ENCODE assay signal across 33 cellular contexts in the genomic region with DNA sequence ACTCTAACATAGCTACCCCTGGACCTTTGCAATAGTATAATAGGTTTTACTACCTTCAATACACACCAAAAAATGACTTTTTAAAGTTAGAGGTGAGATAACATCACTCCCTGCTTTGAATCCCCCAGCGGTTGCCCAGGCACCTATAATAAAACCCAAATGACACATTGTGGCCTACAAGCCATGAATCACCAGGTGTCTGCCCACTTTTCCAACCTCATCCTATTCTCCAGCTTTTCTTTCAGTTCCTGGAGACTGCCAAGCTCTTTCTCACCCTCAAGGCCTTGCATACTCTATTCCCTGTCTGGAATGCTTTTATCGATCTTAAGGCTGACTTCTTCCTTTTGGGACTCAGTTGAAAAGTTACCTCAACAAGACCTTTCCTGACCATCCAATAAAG. TPM values are rescaled to one million over a fixed set of nuclear protein-coding genes. Genes with fewer than 3 reads are reported as not detected.
DNase-seq lines count a peak whose midpoint lies in the region; ATAC-seq and TF ChIP-seq lines count a peak whose summit lies in the region.
"Had no signal": no experiment of that assay in that cellular context is flagged by ENCODE, and none has a peak within 500 bp of the region (broad histone marks: within the 10 kb centered on the region; RNA-seq: fewer than 3 reads in every experiment).

No MANE protein-coding gene starts in this region.

- H3K36me3 Mint-ChIP-seq in MCF 10A (ENCODE audit: insufficient read depth, unreplicated experiment) = no peaks in the 10 kb centered on the region
- no peaks in the 10 kb centered on the region for H3K36me3 Mint-ChIP-seq in T-cell
- H3K36me3 Mint-ChIP-seq: activated naive CD4-positive, alpha-beta T cell treated with anti-CD3 and anti-CD28 coated beads, Interleukin-2, amount 10 ng/mL, durations not matched to agents 7 days and 5 days; stimulated activated naive B cell treated with anti-CD40 and anti-IgM and Interleukin-4, amounts not matched to agents 10 μg/mL and 1 μg/mL and 100 μg/mL, for 72 hours had no signal

- H3K27me3 ChIP-seq in breast epithelium = no peaks in the 10 kb centered on the region
- H3K27me3 ChIP-seq: cardiac muscle cell, MG63, upper lobe of left lung had no signal

- DNase-seq in MCF 10A (ENCODE audit: unreplicated experiment) (peak; percentile 36), breast epithelium (ENCODE audit: low spot score in 2 of 2) (no peak), RKO (ENCODE audit: low spot score) (peak; percentile 22), epithelial cell of esophagus (ENCODE audit: low read depth) (peak; percentile 49), T-cell (no peak), NCI-H2171 (lab: John Stamatoyannopoulos, UW) (no peak), globus pallidus (ENCODE audit: low spot score) (no peak)
- DNase-seq: 8988T; activated B cell treated with CpG ODN at 0.5 μM for 24 hours; activated CD4-positive, alpha-beta T cell treated with anti-CD3 and anti-CD28 coated beads, Interleukin-2, amount 50 U/mL, for 48 hours; activated naive CD4-positive, alpha-beta T cell treated with anti-CD3 and anti-CD28 coated beads, Interleukin-2, amount 10 ng/mL, durations not matched to agents 7 days and 5 days; AML-193; amniotic stem cell; CD4-positive, alpha-beta T cell; cortex of kidney; effector memory CD8-positive, alpha-beta T cell; foreskin melanocyte; GOT3; left colon; mesenchymal stem cell; MG63; NCI-H2029 treated with DMSO at 0.1 percent for 48 hours; NCI-H226; stimulated activated CD4-positive, alpha-beta T cell treated with anti-CD3 and anti-CD28 coated beads, Interleukin-4, amount 100 ng/mL, for 4 hours; stimulated activated naive B cell treated with anti-CD40 and anti-IgM and Interleukin-4, amounts not matched to agents 10 μg/mL and 1 μg/mL and 100 μg/mL, for 72 hours; T-helper 9 cell; upper lobe of left lung had no signal

- intact Hi-C loops in MCF 10A (cut with micrococcal nuclease) = no loop called here
- intact Hi-C loops in breast epithelium (cut with DNase I; ENCODE audit: low total_unique reads) = no loop called here

- H3K4me1 Mint-ChIP-seq in MCF 10A (ENCODE audit: insufficient read depth, unreplicated experiment) (peaks cover 29% of the 10 kb centered on the region), T-cell (no peaks in the 10 kb centered on the region)
- H3K4me1 Mint-ChIP-seq: activated B cell treated with CpG ODN at 0.5 μM for 24 hours; activated naive CD4-positive, alpha-beta T cell treated with anti-CD3 and anti-CD28 coated beads, Interleukin-2, amount 10 ng/mL, durations not matched to agents 7 days and 5 days; stimulated activated naive B cell treated with anti-CD40 and anti-IgM and Interleukin-4, amounts not matched to agents 10 μg/mL and 1 μg/mL and 100 μg/mL, for 72 hours had no signal

- no peaks in the 10 kb centered on the region for H3K9me3 ChIP-seq in breast epithelium
- H3K9me3 ChIP-seq: MG63, upper lobe of left lung had no signal

- H3K27me3 Mint-ChIP-seq in MCF 10A (ENCODE audit: insufficient read depth, unreplicated experiment) (no peaks in the 10 kb centered on the region), T-cell (peaks cover 4 to 7% of the 10 kb centered on the region in 2 donors)

- H3K27ac ChIP-seq in breast epithelium = no peak overlapping the region
- H3K27ac ChIP-seq: cardiac muscle cell, upper lobe of left lung had no signal

- CTCF ChIA-PET in MCF 10A (lab: Yijun Ruan, JAX) = no interaction called here
- CTCF ChIA-PET in T-cell (lab: Charles Lee) = no interaction called here

- H3K4me3 Mint-ChIP-seq in MCF 10A (ENCODE audit: unreplicated experiment) (no peak overlapping the region), T-cell (no peak overlapping the region)
- H3K4me3 Mint-ChIP-seq: activated B cell treated with CpG ODN at 0.5 μM for 24 hours; activated naive CD4-positive, alpha-beta T cell treated with anti-CD3 and anti-CD28 coated beads, Interleukin-2, amount 10 ng/mL, durations not matched to agents 7 days and 5 days; CD4-positive, alpha-beta T cell; effector memory CD8-positive, alpha-beta T cell; stimulated activated naive B cell treated with anti-CD40 and anti-IgM and Interleukin-4, amounts not matched to agents 10 μg/mL and 1 μg/mL and 100 μg/mL, for 72 hours had no signal

- no TSS peak for BruUV-seq in MCF 10A (replicated peaks; lab: Mats Ljungman, UMichigan)

- POLR2A ChIA-PET in MCF 10A (lab: Yijun Ruan, JAX) (interaction anchor here (0.7 kb wide), 1 partner anchor 464 kb away, joined by 3 read pairs; no protein-coding TSS in a partner anchor), T-cell (lab: Charles Lee) (no interaction called here)

- TF ChIP-seq POLR2A in breast epithelium (IDR thresholded peaks at IDR 0.05) = no peak

- H3K9me3 Mint-ChIP-seq in MCF 10A (ENCODE audit: unreplicated experiment) (no peaks in the 10 kb centered on the region), T-cell (no peaks in the 10 kb centered on the region)
- H3K9me3 Mint-ChIP-seq: activated B cell treated with CpG ODN at 0.5 μM for 24 hours; activated naive CD4-positive, alpha-beta T cell treated with anti-CD3 and anti-CD28 coated beads, Interleukin-2, amount 10 ng/mL, durations not matched to agents 7 days and 5 days; CD4-positive, alpha-beta T cell; effector memory CD8-positive, alpha-beta T cell; stimulated activated naive B cell treated with anti-CD40 and anti-IgM and Interleukin-4, amounts not matched to agents 10 μg/mL and 1 μg/mL and 100 μg/mL, for 72 hours had no signal

- H3K36me3 ChIP-seq in breast epithelium = no peaks in the 10 kb centered on the region
- H3K36me3 ChIP-seq: cardiac muscle cell, MG63, upper lobe of left lung had no signal

- H3K4me3 ChIP-seq in breast epithelium (no peak overlapping the region), epithelial cell of esophagus (ENCODE audit: low read length) (no peak overlapping the region)
- H3K4me3 ChIP-seq: cardiac muscle cell, MG63, upper lobe of left lung had no signal

- no peak for TF ChIP-seq CTCF in MCF 10A (IDR thresholded peaks at IDR 0.05; ENCODE audit: unreplicated experiment)
- TF ChIP-seq CTCF in breast epithelium (IDR thresholded peaks at IDR 0.05) = no peak
- TF ChIP-seq CTCF in epithelial cell of esophagus (IDR thresholded peaks at IDR 0.05; ENCODE audit: insufficient read depth, low read depth, low read length, missing control alignments) = no peak

- no peak overlapping the region for H3K27ac Mint-ChIP-seq in MCF 10A (ENCODE audit: low read depth, unreplicated experiment)
- H3K27ac Mint-ChIP-seq in T-cell = no peak overlapping the region
- H3K27ac Mint-ChIP-seq: activated B cell treated with CpG ODN at 0.5 μM for 24 hours; activated naive CD4-positive, alpha-beta T cell treated with anti-CD3 and anti-CD28 coated beads, Interleukin-2, amount 10 ng/mL, durations not matched to agents 7 days and 5 days; CD4-positive, alpha-beta T cell; effector memory CD8-positive, alpha-beta T cell; stimulated activated naive B cell treated with anti-CD40 and anti-IgM and Interleukin-4, amounts not matched to agents 10 μg/mL and 1 μg/mL and 100 μg/mL, for 72 hours had no signal

- H3K4me1 ChIP-seq in breast epithelium = no peaks in the 10 kb centered on the region

- ATAC-seq in HG02798 (IDR thresholded peaks at IDR 0.05; ENCODE audit: poor library complexity, unreplicated experiment) (no peak), T-cell (replicated peaks in 1 of 4) (no peak)
- ATAC-seq: effector memory CD8-positive, alpha-beta T cell; esophagus mucosa; left colon; Right ventricle myocardium inferior; sciatic nerve; stimulated activated naive B cell treated with anti-CD40 and anti-IgM and Interleukin-4, amounts not matched to agents 10 μg/mL and 1 μg/mL and 100 μg/mL, for 72 hours had no signal

RNA-seq across cellular contexts. Expression of a gene that starts 16.4 kb away (rescaled TPM):
- total RNA-seq in MCF 10A (2022) = not detected in 2 replicates
- not detected for total RNA-seq in breast epithelium
- not detected for total RNA-seq in T-cell
- total RNA-seq: activated B cell treated with CpG ODN at 0.5 μM for 24 hours; cardiac muscle cell; CD4-positive, alpha-beta T cell; esophagus mucosa; left colon; posterior vena cava; Right ventricle myocardium inferior; sciatic nerve; upper lobe of left lung had no signal

Comparison
In these comparisons a context has a peak if more than half of its experiments do, and no peak if none do; other contexts are left out.
1. DNase-seq: peak in MCF 10A (single experiment), RKO (single experiment) and epithelial cell of esophagus (single experiment); none in breast epithelium (0 of 2), T-cell (0 of 34), NCI-H2171 (single experiment) and globus pallidus (single experiment).